In the genomic region with DNA sequence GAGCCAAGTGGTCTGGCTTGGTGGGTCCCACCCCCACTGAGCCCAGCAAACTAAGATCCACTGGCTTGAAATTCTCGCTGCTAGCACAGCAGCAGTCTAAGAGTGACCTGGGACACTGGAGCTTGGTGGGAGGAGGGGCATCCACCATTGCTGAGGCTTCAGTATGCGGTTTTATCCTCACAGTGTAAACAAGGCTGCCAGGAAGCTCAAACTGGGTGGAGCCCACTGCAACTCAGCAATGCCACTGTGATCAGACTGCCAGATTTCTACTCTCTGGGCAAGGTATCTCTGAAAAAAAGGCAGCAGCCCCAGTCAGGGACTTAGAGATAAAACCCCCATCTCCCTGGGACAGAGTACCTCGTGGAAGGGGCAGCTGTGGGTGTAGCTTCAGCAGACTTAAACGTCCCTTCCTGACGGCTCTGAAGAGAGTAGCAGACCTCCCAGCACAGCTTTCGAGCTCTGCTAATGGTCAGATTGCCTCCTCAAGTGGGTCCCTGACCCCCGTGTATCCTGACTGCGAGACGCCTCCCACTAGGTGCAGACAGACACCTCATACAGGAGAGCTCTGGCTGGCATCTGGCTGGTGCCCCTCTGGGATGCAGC, we compare ENCODE assay signal across 12 cellular contexts.
DNase-seq lines count a peak whose midpoint lies in the region; ATAC-seq and TF ChIP-seq lines count a peak whose summit lies in the region.
"Had no signal": no experiment of that assay in that cellular context is flagged by ENCODE, and none has a peak within 500 bp of the region (broad histone marks: within the 10 kb centered on the region; RNA-seq: fewer than 3 reads in every experiment).

No MANE protein-coding gene starts in this region.

- no peaks in the 10 kb centered on the region for H3K9me3 ChIP-seq in MM.1S (replicated peaks; ENCODE audit: insufficient read depth, low read length)

- peaks cover 8% of the 10 kb centered on the region for H3K4me1 ChIP-seq in MM.1S (ENCODE audit: low read length)
- H3K4me1 ChIP-seq: heart right ventricle had no signal

- TF ChIP-seq CTCF in MM.1S (IDR thresholded peaks at IDR 0.05; ENCODE audit: low read length), result no peak
- no peak for TF ChIP-seq CTCF in VCaP (conservative IDR thresholded peaks at IDR 0.05)
- no peak for TF ChIP-seq CTCF in brain microvascular endothelial cell (IDR thresholded peaks at IDR 0.05; ENCODE audit: low read depth, low read length, missing control alignments)

- ATAC-seq in HG02798 (IDR thresholded peaks at IDR 0.05; ENCODE audit: poor library complexity, unreplicated experiment), result no peak
- ATAC-seq in GM18502 (IDR thresholded peaks at IDR 0.05; ENCODE audit: poor library complexity, unreplicated experiment), result no peak
- ATAC-seq: heart right ventricle had no signal

- H3K4me3 ChIP-seq in MM.1S (ENCODE audit: low read length), result no peak overlapping the region
- H3K4me3 ChIP-seq in brain microvascular endothelial cell (ENCODE audit: low read depth, low read length), result no peak overlapping the region
- H3K4me3 ChIP-seq: heart right ventricle had no signal

- no peaks in the 10 kb centered on the region for H3F3A ChIP-seq in MM.1S (ENCODE audit: insufficient read depth, low read length)

- H3K27ac ChIP-seq in MM.1S (ENCODE audit: low read length) (no peak overlapping the region; the same call in 1 of the 2 replicates), VCaP (peak overlapping the region; percentile 16; the same call in 1 of the 2 replicates), brain microvascular endothelial cell (no peak overlapping the region)
- H3K27ac ChIP-seq: heart right ventricle had no signal

- no peaks in the 10 kb centered on the region for H3K9me2 ChIP-seq in MM.1S (replicated peaks; ENCODE audit: insufficient read depth, low read length)

- H3K36me3 ChIP-seq in MM.1S (replicated peaks; ENCODE audit: insufficient read depth, low read length), result no peaks in the 10 kb centered on the region
- H3K36me3 ChIP-seq in brain microvascular endothelial cell (replicated peaks), result no peaks in the 10 kb centered on the region
- H3K36me3 ChIP-seq: heart right ventricle had no signal

- no peak overlapping the region; the same call in 1 of the 2 replicates for H3K9ac ChIP-seq in MM.1S (ENCODE audit: low read length)

- peak overlapping the region; percentile 69 for H2AFZ ChIP-seq in MM.1S (ENCODE audit: low read length)

- DNase-seq in EH (ENCODE audit: low read depth) (peak; percentile 9), MM.1S (peak; percentile 74), kidney tubule cell (ENCODE audit: low spot score) (peak; percentile 6), globus pallidus (ENCODE audit: low spot score) (no peak), brain microvascular endothelial cell (no peak)
- DNase-seq: cortex of kidney, heart right ventricle, small intestine, T-helper 9 cell had no signal

- no peaks in the 10 kb centered on the region for H4K20me1 ChIP-seq in MM.1S (ENCODE audit: insufficient read depth, low read length)

- no peaks in the 10 kb centered on the region for H3K79me2 ChIP-seq in MM.1S (ENCODE audit: low read length)

- H3K27me3 ChIP-seq in MM.1S (replicated peaks; ENCODE audit: insufficient read depth, low read length), result no peaks in the 10 kb centered on the region
- no peaks in the 10 kb centered on the region for H3K27me3 ChIP-seq in brain microvascular endothelial cell (replicated peaks)

- peak overlapping the region; percentile 59 for H3K4me2 ChIP-seq in MM.1S (ENCODE audit: low read depth, low read length)

- in situ Hi-C loops in brain microvascular endothelial cell (cut with HindIII; ENCODE audit: low pct_ligation_motif_present, low sequenced_read_pairs), result no loop called here

Comparison
In these comparisons a context has a peak if more than half of its experiments do, and no peak if none do; other contexts are left out.
1. DNase-seq: peak in EH (single experiment), MM.1S (single experiment) and kidney tubule cell (single experiment); none in globus pallidus (single experiment) and brain microvascular endothelial cell (single experiment).